In genomic region chr7:117216010-117216409, GRCh38 we compare ENCODE assay signal across 2 cellular contexts.
TF ChIP-seq lines count a peak whose summit lies in the region.

No MANE protein-coding gene starts in this region.

TF ChIP-seq in GM12878, 131 proteins besides CTCF, POLR2A, EP300 and RAD21 (continued from another document):
- no peak for TF ChIP-seq MLLT1 (IDR thresholded peaks at IDR 0.05)
- no peak for TF ChIP-seq CREM (IDR thresholded peaks at IDR 0.05; ENCODE audit: low read depth)
- TF ChIP-seq IKZF1 (conservative IDR thresholded peaks at IDR 0.05): no peak
TF ChIP-seq in GM12878: peak in this region for 1.

TF ChIP-seq in SK-N-SH treated with all-trans-retinoic acid at 6 μM for 48 hours, 23 proteins besides CTCF, POLR2A, EP300 and RAD21:
- no peak for TF ChIP-seq TSHZ2 (CRISPR knock-in tag; IDR thresholded peaks at IDR 0.05)
- TF ChIP-seq ZC3H10 (CRISPR knock-in tag; IDR thresholded peaks at IDR 0.05): no peak
- TF ChIP-seq ESRRG (CRISPR knock-in tag; IDR thresholded peaks at IDR 0.05): no peak
- TF ChIP-seq ZNF8 (CRISPR knock-in tag; IDR thresholded peaks at IDR 0.05): no peak
- TF ChIP-seq GLIS3 (CRISPR knock-in tag; IDR thresholded peaks at IDR 0.05): no peak
- no peak for TF ChIP-seq OSR1 (CRISPR knock-in tag; IDR thresholded peaks at IDR 0.05)
- TF ChIP-seq SNAI2 (CRISPR knock-in tag; IDR thresholded peaks at IDR 0.05): no peak
- TF ChIP-seq POU6F1 (CRISPR knock-in tag; IDR thresholded peaks at IDR 0.05; ENCODE audit: borderline replicate concordance, low read depth): no peak
- TF ChIP-seq ISL1 (CRISPR knock-in tag; IDR thresholded peaks at IDR 0.05): no peak
